10 cellular contexts compared by ENCODE assay signal in genomic region chr15:68271854-68272471, GRCh38. TPM values are rescaled to one million over a fixed set of nuclear protein-coding genes. Genes with fewer than 3 reads are reported as not detected.
DNase-seq lines count a peak whose midpoint lies in the region; ATAC-seq and TF ChIP-seq lines count a peak whose summit lies in the region.
"Had no signal": no experiment of that assay in that cellular context is flagged by ENCODE, and none has a peak within 500 bp of the region (broad histone marks: within the 10 kb centered on the region; RNA-seq: fewer than 3 reads in every experiment).

No MANE protein-coding gene starts in this region.

- H3K9me3 ChIP-seq in esophagus (ENCODE audit: control insufficient read depth in 2 of 2, insufficient read depth in 1 of 2, low read depth in 1 of 2, low read length in 1 of 2) (no peaks in the 10 kb centered on the region), mucosa of stomach (ENCODE audit: control insufficient read depth, low read length) (no peaks in the 10 kb centered on the region)

- H3K27ac ChIP-seq in esophagus (ENCODE audit: low read depth in 2 of 2, low read length in 1 of 2): peak overlapping the region; percentile 94 to 96

- H3K36me3 ChIP-seq in esophagus (ENCODE audit: control insufficient read depth in 2 of 2, insufficient read depth in 2 of 2, low read length in 1 of 2): no peaks in the 10 kb centered on the region
- H3K36me3 ChIP-seq in mucosa of stomach (ENCODE audit: control insufficient read depth, insufficient read depth, low read length): no peaks in the 10 kb centered on the region

- H3K4me3 ChIP-seq in AG04449 (ENCODE audit: low read depth, low read length) (no peak overlapping the region; the same call in 1 of the 2 replicates), esophagus (ENCODE audit: low read depth in 1 of 2, low read length in 2 of 2) (no peak overlapping the region), mucosa of stomach (ENCODE audit: low read length) (no peak overlapping the region)

- no peaks in the 10 kb centered on the region for H3K27me3 ChIP-seq in esophagus (ENCODE audit: control insufficient read depth in 1 of 2, insufficient read depth in 2 of 2, low read length in 2 of 2)
- no peaks in the 10 kb centered on the region for H3K27me3 ChIP-seq in mucosa of stomach (ENCODE audit: control insufficient read depth, insufficient read depth, low read length)

- H3K9me3 Mint-ChIP-seq in stimulated activated naive B cell treated with anti-CD40 and anti-IgM and Interleukin-4, amounts not matched to agents 10 μg/mL and 1 μg/mL and 100 μg/mL, for 72 hours: no peaks in the 10 kb centered on the region
- H3K9me3 Mint-ChIP-seq: activated T-cell treated with anti-CD3 and anti-CD28 coated beads, Interleukin-2, amount 50 U/mL, for 72 hours had no signal

- 23 to 37% methylated on average over 11 of the region's 11 CpGs for WGBS in esophagus, 2 donors

- DNase-seq in AG04449 (ENCODE audit: low read depth, low spot score): peak; percentile 68
- peak; percentile 16 for DNase-seq in NCI-H2227 treated with DMSO at 0.1 percent for 48 hours (lab: John Stamatoyannopoulos, UW)
- DNase-seq in NCI-H1930 (lab: John Stamatoyannopoulos, UW): no peak
- no peak for DNase-seq in ecto neural progenitor cell (ENCODE audit: low spot score)
- no peak for DNase-seq in stimulated activated naive B cell treated with anti-CD40 and anti-IgM and Interleukin-4, amounts not matched to agents 10 μg/mL and 1 μg/mL and 100 μg/mL, for 72 hours
- DNase-seq: activated T-cell treated with anti-CD3 and anti-CD28 coated beads, Interleukin-2, amount 50 U/mL, for 72 hours; DMS53 had no signal

- H3K27me3 Mint-ChIP-seq in stimulated activated naive B cell treated with anti-CD40 and anti-IgM and Interleukin-4, amounts not matched to agents 10 μg/mL and 1 μg/mL and 100 μg/mL, for 72 hours: peaks cover 5 to 8% of the 10 kb centered on the region in 2 donors

- POLR2A ChIA-PET in AG04449 (lab: Yijun Ruan, JAX): interaction anchor here (1.0 to 1.5 kb wide), 2 partner anchors 9 to 15 kb away, joined by 4 to 6 read pairs; no protein-coding TSS in a partner anchor

- H3K4me3 Mint-ChIP-seq in stimulated activated naive B cell treated with anti-CD40 and anti-IgM and Interleukin-4, amounts not matched to agents 10 μg/mL and 1 μg/mL and 100 μg/mL, for 72 hours: no peak overlapping the region
- H3K4me3 Mint-ChIP-seq: activated T-cell treated with anti-CD3 and anti-CD28 coated beads, Interleukin-2, amount 50 U/mL, for 72 hours had no signal

- no peak overlapping the region for H3K27ac Mint-ChIP-seq in stimulated activated naive B cell treated with anti-CD40 and anti-IgM and Interleukin-4, amounts not matched to agents 10 μg/mL and 1 μg/mL and 100 μg/mL, for 72 hours
- H3K27ac Mint-ChIP-seq: activated T-cell treated with anti-CD3 and anti-CD28 coated beads, Interleukin-2, amount 50 U/mL, for 72 hours had no signal

- no peak for TF ChIP-seq CTCF in AG04449 (IDR thresholded peaks at IDR 0.05; ENCODE audit: insufficient read depth, low read length, missing control alignments)

- peak overlapping the region; percentile 37 for H3K9ac ChIP-seq in mucosa of stomach (ENCODE audit: low read length)

- peaks cover 5 to 14% of the 10 kb centered on the region in 2 donors for H3K4me1 Mint-ChIP-seq in stimulated activated naive B cell treated with anti-CD40 and anti-IgM and Interleukin-4, amounts not matched to agents 10 μg/mL and 1 μg/mL and 100 μg/mL, for 72 hours

- H3K36me3 Mint-ChIP-seq in stimulated activated naive B cell treated with anti-CD40 and anti-IgM and Interleukin-4, amounts not matched to agents 10 μg/mL and 1 μg/mL and 100 μg/mL, for 72 hours: peaks cover 0 to 2% of the 10 kb centered on the region in 2 donors

- no peak for ATAC-seq in stimulated activated naive B cell treated with anti-CD40 and anti-IgM and Interleukin-4, amounts not matched to agents 10 μg/mL and 1 μg/mL and 100 μg/mL, for 72 hours (replicated peaks)
- no peak for ATAC-seq in GM18861 (IDR thresholded peaks at IDR 0.05; ENCODE audit: unreplicated experiment)
- ATAC-seq: activated T-cell treated with anti-CD3 and anti-CD28 coated beads, Interleukin-2, amount 50 U/mL, for 72 hours had no signal

- H3K4me1 ChIP-seq in esophagus (ENCODE audit: control insufficient read depth in 2 of 2, insufficient read depth in 2 of 2, low read length in 1 of 2) (peaks cover 0 to 11% of the 10 kb centered on the region in 2 donors), mucosa of stomach (ENCODE audit: control insufficient read depth, insufficient read depth, low read length) (peaks cover 19% of the 10 kb centered on the region)

- CTCF ChIA-PET in AG04449 (lab: Yijun Ruan, JAX): interaction anchor here (13.7 kb wide), 1 partner anchor 19 kb away, joined by 134 read pairs; no protein-coding TSS in a partner anchor

RNA-seq across cellular contexts. Expression of gene FEM1B, which starts 5.6 kb away (rescaled TPM):
- 10 to 100 TPM in 1 of 2 donors, 1 to 10 TPM in 1; 9.5 to 12.5 TPM for polyA plus RNA-seq in esophagus

RNA-seq across cellular contexts. Expression of gene CLN6, which starts 42.4 kb away (rescaled TPM):
- polyA plus RNA-seq in esophagus: 10 to 100 TPM; 17.8 to 23.5 TPM

Comparison
In these comparisons a context has a peak if more than half of its experiments do, and no peak if none do; other contexts are left out.
1. DNase-seq: peak in AG04449 (single experiment) and NCI-H2227 treated with DMSO at 0.1 percent for 48 hours (single experiment); none in NCI-H1930 (0 of 2), ecto neural progenitor cell (single experiment) and stimulated activated naive B cell treated with anti-CD40 and anti-IgM and Interleukin-4, amounts not matched to agents 10 μg/mL and 1 μg/mL and 100 μg/mL, for 72 hours (single experiment).